Comparison of ENCODE assay signal across 10 cellular contexts in the genomic region with DNA sequence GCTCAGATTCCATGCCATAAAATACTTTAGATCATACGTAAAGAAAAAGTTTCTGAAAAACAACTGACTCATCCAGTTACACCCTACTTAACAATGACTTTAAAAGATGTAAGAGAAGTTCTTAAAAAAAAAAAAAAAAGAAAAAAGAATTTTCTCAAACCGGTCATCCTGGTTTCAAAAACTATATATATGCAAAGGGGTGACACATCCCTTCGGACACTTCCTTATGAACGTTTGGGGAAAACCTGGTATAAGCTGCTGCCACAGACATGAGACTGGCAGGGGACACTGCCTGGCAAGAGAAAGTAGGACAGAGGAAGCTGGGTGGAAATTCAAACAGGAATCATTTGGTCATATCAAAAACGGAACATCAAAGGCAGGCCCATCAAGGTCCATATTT.
DNase-seq lines count a peak whose midpoint lies in the region; ATAC-seq and TF ChIP-seq lines count a peak whose summit lies in the region.
"Had no signal": no experiment of that assay in that cellular context is flagged by ENCODE, and none has a peak within 500 bp of the region (broad histone marks: within the 10 kb centered on the region; RNA-seq: fewer than 3 reads in every experiment).

No MANE protein-coding gene starts in this region.

- TF ChIP-seq POLR2A in breast epithelium (IDR thresholded peaks at IDR 0.05) (no peak), suprapubic skin (IDR thresholded peaks at IDR 0.05) (no peak)

- TF ChIP-seq CTCF in HFFc6 (IDR thresholded peaks at IDR 0.05) (no peak), breast epithelium (IDR thresholded peaks at IDR 0.05) (no peak), right atrium auricular region (IDR thresholded peaks at IDR 0.05) (no peak), suprapubic skin (IDR thresholded peaks at IDR 0.05) (no peak)

- H3K27ac ChIP-seq in breast epithelium (peak overlapping the region; percentile 17 to 63), right atrium auricular region (peak overlapping the region; percentile 44 to 57), suprapubic skin (peak overlapping the region; percentile 92)

- peak overlapping the region; percentile 96 for H3K27ac Mint-ChIP-seq in HFFc6

- H3K4me3 Mint-ChIP-seq in HFFc6, result peak overlapping the region; percentile 77

- no peaks in the 10 kb centered on the region for H3K4me1 ChIP-seq in breast epithelium
- H3K4me1 ChIP-seq in right atrium auricular region, result peaks cover 0 to 57% of the 10 kb centered on the region in 2 donors
- peaks cover 41% of the 10 kb centered on the region for H3K4me1 ChIP-seq in suprapubic skin

- H3K27me3 ChIP-seq in breast epithelium (no peaks in the 10 kb centered on the region), right atrium auricular region (no peaks in the 10 kb centered on the region), suprapubic skin (no peaks in the 10 kb centered on the region)

- no peaks in the 10 kb centered on the region for H3K27me3 Mint-ChIP-seq in HFFc6 (ENCODE audit: insufficient read depth)

- DNase-seq in HFFc6 (peak; percentile 58), breast epithelium (ENCODE audit: low spot score in 2 of 2) (no peak), right atrium auricular region (ENCODE audit: low spot score) (no peak), suprapubic skin (ENCODE audit: low spot score in 2 of 2) (no peak), KBM-7 (no peak), NCI-H526 (lab: John Stamatoyannopoulos, UW) (no peak), KG1 (lab: John Stamatoyannopoulos, UW) (no peak)
- DNase-seq: left cardiac atrium, retina had no signal

- TF ChIP-seq EP300 in suprapubic skin (IDR thresholded peaks at IDR 0.05), result no peak

- no peak for ATAC-seq in GM18907 (IDR thresholded peaks at IDR 0.05; ENCODE audit: unreplicated experiment)

- whole genome bisulfite sequencing in suprapubic skin, result 10% methylated on average over 5 of the region's 5 CpGs

- intact Hi-C loops in breast epithelium (cut with DNase I; ENCODE audit: low total_unique reads), result no loop called here

- H3K36me3 ChIP-seq in breast epithelium (no peaks in the 10 kb centered on the region), right atrium auricular region (no peaks in the 10 kb centered on the region), suprapubic skin (no peaks in the 10 kb centered on the region)

- peaks cover 16% of the 10 kb centered on the region for H3K36me3 Mint-ChIP-seq in HFFc6 (ENCODE audit: low read depth)

- in situ Hi-C loops in KBM-7 (cut with MboI; ENCODE audit: low pct_unique_long_range_greater_than_20kb, low sequenced_read_pairs), result no loop called here

- no peak overlapping the region for H3K4me3 ChIP-seq in breast epithelium
- no peak overlapping the region for H3K4me3 ChIP-seq in right atrium auricular region
- H3K4me3 ChIP-seq in suprapubic skin, result no peak overlapping the region

- no peaks in the 10 kb centered on the region; the same call in 1 of the 2 replicates for H3K9me3 Mint-ChIP-seq in HFFc6

- H3K4me1 Mint-ChIP-seq in HFFc6 (ENCODE audit: low read depth), result peaks cover 55% of the 10 kb centered on the region

- no peaks in the 10 kb centered on the region for H3K9me3 ChIP-seq in breast epithelium
- no peaks in the 10 kb centered on the region for H3K9me3 ChIP-seq in right atrium auricular region
- H3K9me3 ChIP-seq in suprapubic skin, result no peaks in the 10 kb centered on the region

Comparison
In these comparisons a context has a peak if more than half of its experiments do, and no peak if none do; other contexts are left out.
1. H3K27ac ChIP-seq: peak in every context shown above with its lines; median percentile 92 in suprapubic skin; 50 in right atrium auricular region; 40 in breast epithelium.